Comparison of ENCODE assay signal across 8 cellular contexts in the genomic region with DNA sequence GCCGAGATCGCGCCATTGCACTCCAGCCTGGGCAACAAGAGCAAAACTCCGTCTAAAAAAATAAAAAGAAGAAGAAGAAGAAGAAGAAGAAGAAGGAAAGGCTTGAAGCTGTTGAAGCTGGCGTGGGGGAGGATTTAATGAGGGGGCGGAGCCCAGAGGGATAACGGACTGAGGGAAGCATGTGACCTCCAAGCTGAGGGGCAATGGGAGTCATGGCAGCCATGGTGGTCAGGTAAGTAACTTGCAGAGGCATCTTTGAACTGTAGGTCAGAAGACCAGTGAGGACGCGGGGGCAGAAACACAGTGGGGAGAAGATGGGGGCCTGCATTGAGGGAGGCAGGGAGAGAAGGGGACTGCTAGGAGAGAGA. TPM values are rescaled to one million over a fixed set of nuclear protein-coding genes. Genes with fewer than 3 reads are reported as not detected.
DNase-seq lines count a peak whose midpoint lies in the region; ATAC-seq and TF ChIP-seq lines count a peak whose summit lies in the region.

No MANE protein-coding gene starts in this region.

- WGBS in sigmoid colon, 2 donors: 15 to 32% methylated on average over 9 of the region's 9 CpGs

- H3K4me3 Mint-ChIP-seq in neural crest cell: peak overlapping the region; percentile 85

- H3K4me3 ChIP-seq in OCI-LY1 (ENCODE audit: low read depth, low read length, poor library complexity, severe bottlenecking) (peak overlapping the region; percentile 67), colonic mucosa (peak overlapping the region; percentile 38), sigmoid colon (peak overlapping the region in 1 of 4 donors; percentile 51)

- peak; percentile 72 for DNase-seq in activated CD8-positive, alpha-beta memory T cell treated with anti-CD3 and anti-CD28 coated beads for 24 hours
- no peak for DNase-seq in activated CD8-positive, alpha-beta memory T cell treated with anti-CD3 and anti-CD28 coated beads, Interleukin-2, amount 50 U/mL, for 48 hours
- peak; percentile 45 for DNase-seq in colonic mucosa
- no peak for DNase-seq in neural crest cell (ENCODE audit: low read depth, low spot score)
- DNase-seq in sigmoid colon: no peak

- no peaks in the 10 kb centered on the region for H3K36me3 Mint-ChIP-seq in neural crest cell (ENCODE audit: low read depth)

- no peaks in the 10 kb centered on the region for H3F3A ChIP-seq in OCI-LY1 (ENCODE audit: insufficient read depth, low read length)

- no peak for ATAC-seq in GM19324 (IDR thresholded peaks at IDR 0.05; ENCODE audit: low FRiP score, unreplicated experiment)
- no peak for ATAC-seq in HG02759 (IDR thresholded peaks at IDR 0.05; ENCODE audit: unreplicated experiment)

- no peaks in the 10 kb centered on the region for H3K9me2 ChIP-seq in OCI-LY1 (ENCODE audit: low read depth, low read length)

- no peaks in the 10 kb centered on the region; the same call in 1 of the 2 replicates for H3K27me3 ChIP-seq in OCI-LY1 (ENCODE audit: insufficient read depth, low read length)
- no peaks in the 10 kb centered on the region for H3K27me3 ChIP-seq in colonic mucosa
- peaks cover 0 to 32% (median 19%) of the 10 kb centered on the region in 3 donors for H3K27me3 ChIP-seq in sigmoid colon

- intact Hi-C loops in colonic mucosa (cut with DNase I) (loop anchor here (10.0 kb wide), 1 partner anchor 90 kb away; no protein-coding TSS in a partner anchor), sigmoid colon (cut with DNase I) (loop anchor here (5.0 kb wide), 1 partner anchor 92 kb away; no protein-coding TSS in a partner anchor)

- H3K9ac ChIP-seq in OCI-LY1 (ENCODE audit: low read length) (peak overlapping the region; percentile 71), colonic mucosa (ENCODE audit: low read depth in 2 of 2, low read length in 2 of 2) (peak overlapping the region in 1 of 2 donors; percentile 77)

- peak overlapping the region; percentile 95 for H3K4me2 ChIP-seq in OCI-LY1 (ENCODE audit: low read length)

- H2AFZ ChIP-seq in OCI-LY1 (ENCODE audit: low read length): 0 out of 2 replicates have a peak overlapping the region, but pooled peaks have one; percentile 36

- H3K9me3 Mint-ChIP-seq in neural crest cell: no peaks in the 10 kb centered on the region

- H3K9me3 ChIP-seq in OCI-LY1 (ENCODE audit: low read length) (no peaks in the 10 kb centered on the region), colonic mucosa (no peaks in the 10 kb centered on the region), sigmoid colon (no peaks in the 10 kb centered on the region)

- peaks cover 35% of the 10 kb centered on the region for H3K27me3 Mint-ChIP-seq in neural crest cell (ENCODE audit: low read depth)

- no peak for TF ChIP-seq POLR2A in sigmoid colon (IDR thresholded peaks at IDR 0.05)

- TF ChIP-seq EP300 in sigmoid colon (IDR thresholded peaks at IDR 0.05): no peak

- no peaks in the 10 kb centered on the region for H4K20me1 ChIP-seq in OCI-LY1 (ENCODE audit: insufficient read depth, low read length)

- H3K4me1 ChIP-seq in OCI-LY1 (ENCODE audit: insufficient read depth, low read length, severe bottlenecking) (peaks cover 19% of the 10 kb centered on the region), colonic mucosa (no peaks in the 10 kb centered on the region), sigmoid colon (peaks cover 0 to 15% (median 9%) of the 10 kb centered on the region in 4 donors)

- H3K79me2 ChIP-seq in OCI-LY1 (ENCODE audit: insufficient read depth, low read length): no peaks in the 10 kb centered on the region

- H3K27ac ChIP-seq in OCI-LY1 (ENCODE audit: low read depth, low read length, poor library complexity, severe bottlenecking): peak overlapping the region; percentile 58
- H3K27ac ChIP-seq in colonic mucosa: peak overlapping the region; percentile 42
- H3K27ac ChIP-seq in sigmoid colon: no peak overlapping the region

- H3K36me3 ChIP-seq in OCI-LY1 (ENCODE audit: insufficient read depth, low read length) (no peaks in the 10 kb centered on the region), colonic mucosa (no peaks in the 10 kb centered on the region), sigmoid colon (no peaks in the 10 kb centered on the region)

- H3K27ac Mint-ChIP-seq in neural crest cell (ENCODE audit: unreplicated experiment): no peak overlapping the region

- no peak for TF ChIP-seq CTCF in OCI-LY1 (IDR thresholded peaks at IDR 0.05; ENCODE audit: low read length)
- TF ChIP-seq CTCF in colonic mucosa (IDR thresholded peaks at IDR 0.05): no peak
- TF ChIP-seq CTCF in neural crest cell (conservative IDR thresholded peaks at IDR 0.05): no peak
- TF ChIP-seq CTCF in sigmoid colon (IDR thresholded peaks at IDR 0.05): no peak

- H3K4me1 Mint-ChIP-seq in neural crest cell: peaks cover 20% of the 10 kb centered on the region

RNA-seq across cellular contexts. Expression of a gene that starts 13.3 kb away (rescaled TPM):
- total RNA-seq in colonic mucosa (10 to 100 TPM; 25.2 to 47.4 TPM), neural crest cell (51.1 and 57.5 TPM in 2 replicates), sigmoid colon (10 to 100 TPM; 19.9 to 33.2 (median 23.8) TPM)
- polyA plus RNA-seq in sigmoid colon: 10 to 100 TPM in 1 of 3 donors, 1 to 10 TPM in 2; 3.0 to 14.5 (median 4.6) TPM

RNA-seq across cellular contexts. Expression of a gene that starts 15.5 kb away (rescaled TPM):
- total RNA-seq in colonic mucosa (under 1 TPM; 0.35 to 0.64 TPM), neural crest cell (1.5 and 1.9 TPM in 2 replicates), sigmoid colon (1 to 10 TPM in 1 of 4 donors, under 1 TPM in 1, not detected in 2; 0.28 to 1.4 TPM)
- under 1 TPM in 2 of 3 donors, not detected in 1; 0.77 to 0.92 TPM for polyA plus RNA-seq in sigmoid colon

Comparison
In these comparisons a context has a peak if more than half of its experiments do, and no peak if none do; other contexts are left out.
1. DNase-seq: peak in activated CD8-positive, alpha-beta memory T cell treated with anti-CD3 and anti-CD28 coated beads for 24 hours (single experiment) and colonic mucosa (single experiment); none in activated CD8-positive, alpha-beta memory T cell treated with anti-CD3 and anti-CD28 coated beads, Interleukin-2, amount 50 U/mL, for 48 hours (single experiment), neural crest cell (single experiment) and sigmoid colon (single experiment).
2. H3K27ac ChIP-seq: peak in OCI-LY1 (single experiment) and colonic mucosa (single experiment); none in sigmoid colon (0 of 4).